ENCODE assay signal across 14 cellular contexts in the genomic region with DNA sequence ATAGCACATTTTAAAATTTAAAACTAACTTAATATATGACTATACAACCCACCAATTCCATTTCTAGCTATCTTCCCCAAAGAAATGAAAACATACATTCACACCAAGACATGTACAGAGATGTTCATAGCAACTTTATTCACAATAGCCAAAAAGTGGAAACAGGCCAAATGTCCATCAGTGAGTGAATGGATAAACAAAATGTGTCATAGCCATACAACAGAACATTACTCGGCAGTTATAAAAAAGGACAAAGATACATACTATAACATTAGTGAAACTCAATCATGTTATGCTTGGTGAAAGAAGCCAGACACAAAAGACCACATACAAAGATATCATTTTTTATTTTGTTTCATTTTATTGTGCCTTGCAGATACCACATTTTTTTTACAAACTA.
"Had no signal": no experiment of that assay in that cellular context is flagged by ENCODE, and none has a peak within 500 bp of the region (broad histone marks: within the 10 kb centered on the region; RNA-seq: fewer than 3 reads in every experiment).

No MANE protein-coding gene starts in this region.

- DNase-seq: colonic mucosa; effector CD4-positive, alpha-beta T cell; endodermal cell; glutamatergic neuron; left ventricle myocardium superior; naive thymus-derived CD8-positive, alpha-beta T cell; psoas muscle; sigmoid colon; small intestine; stimulated activated CD4-positive, alpha-beta T cell treated with anti-CD3 and anti-CD28 coated beads, Interleukin-12 subunit alpha, Interleukin-12 subunit beta, amount 100 ng/mL, for 4 hours; stimulated activated naive CD4-positive, alpha-beta T cell; stomach; substantia nigra had no signal

- ATAC-seq: gastroesophageal sphincter; left ventricle myocardium superior; naive thymus-derived CD8-positive, alpha-beta T cell; psoas muscle had no signal
